In the genomic region with DNA sequence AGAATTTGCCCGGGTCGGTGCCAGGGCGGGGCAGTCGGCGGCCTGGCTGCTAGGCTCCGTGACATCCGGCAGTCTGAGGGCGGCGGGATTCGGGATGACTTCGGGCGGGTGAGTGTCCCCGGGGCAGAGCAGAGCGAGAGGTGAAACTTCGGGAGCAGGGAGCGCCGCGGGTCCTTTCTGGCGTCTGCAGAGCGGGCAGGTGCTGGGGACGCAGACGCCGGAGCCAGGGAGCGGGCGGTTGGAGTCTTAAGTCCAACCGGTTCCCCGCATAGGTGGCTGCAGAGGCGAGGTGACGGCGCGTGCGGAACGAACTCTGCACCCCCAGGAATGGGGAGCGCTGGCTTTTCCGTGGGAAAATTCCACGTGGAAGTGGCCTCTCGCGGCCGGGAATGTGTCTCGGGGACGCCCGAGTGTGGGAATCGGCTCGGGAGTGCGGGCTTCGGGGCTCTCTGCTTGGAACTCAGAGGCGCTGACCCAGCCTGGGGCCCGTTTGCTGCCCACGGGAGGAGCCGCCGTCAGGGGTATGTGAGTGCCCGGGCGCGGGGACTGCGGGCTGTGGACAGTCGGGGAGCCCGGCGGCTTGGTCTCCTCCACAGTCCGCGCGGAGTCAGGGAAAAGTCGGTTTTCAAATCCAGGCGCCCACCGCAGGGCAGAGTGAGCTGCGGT, we compare ENCODE assay signal across 9 cellular contexts. TPM values are rescaled to one million over a fixed set of nuclear protein-coding genes. Genes with fewer than 3 reads are reported as not detected.
DNase-seq lines count a peak whose midpoint lies in the region; ATAC-seq, FAIRE-seq and TF ChIP-seq lines count a peak whose summit lies in the region.
"Had no signal": no experiment of that assay in that cellular context is flagged by ENCODE, and none has a peak within 500 bp of the region (broad histone marks: within the 10 kb centered on the region; RNA-seq: fewer than 3 reads in every experiment).

A gene with protein sequence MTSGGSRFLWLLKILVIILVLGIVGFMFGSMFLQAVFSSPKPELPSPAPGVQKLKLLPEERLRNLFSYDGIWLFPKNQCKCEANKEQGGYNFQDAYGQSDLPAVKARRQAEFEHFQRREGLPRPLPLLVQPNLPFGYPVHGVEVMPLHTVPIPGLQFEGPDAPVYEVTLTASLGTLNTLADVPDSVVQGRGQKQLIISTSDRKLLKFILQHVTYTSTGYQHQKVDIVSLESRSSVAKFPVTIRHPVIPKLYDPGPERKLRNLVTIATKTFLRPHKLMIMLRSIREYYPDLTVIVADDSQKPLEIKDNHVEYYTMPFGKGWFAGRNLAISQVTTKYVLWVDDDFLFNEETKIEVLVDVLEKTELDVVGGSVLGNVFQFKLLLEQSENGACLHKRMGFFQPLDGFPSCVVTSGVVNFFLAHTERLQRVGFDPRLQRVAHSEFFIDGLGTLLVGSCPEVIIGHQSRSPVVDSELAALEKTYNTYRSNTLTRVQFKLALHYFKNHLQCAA (plus strand): TSS at position 71 of the 666 bp plus-strand sequence. CDS start 24 bp downstream, at position 95.

- peaks cover 17% of the 10 kb centered on the region for H3K4me1 ChIP-seq in HepG2 (ENCODE audit: insufficient read depth, low read length)
- peaks cover 0 to 17% (median 7%) of the 10 kb centered on the region in 4 donors for H3K4me1 ChIP-seq in transverse colon

- H3K36me3 ChIP-seq in HepG2 (replicated peaks in 1 of 2; ENCODE audit: control insufficient read depth in 1 of 2, insufficient read depth in 2 of 2, low read length in 2 of 2) (no peaks in the 10 kb centered on the region), transverse colon (no peaks in the 10 kb centered on the region)

- no peak within 1 kb of the TSS for H3K27ac Mint-ChIP-seq in activated naive CD4-positive, alpha-beta T cell treated with anti-CD3 and anti-CD28 coated beads for 36 hours

- no peak for FAIRE-seq in HepG2 (lab: Jason Lieb, UNC)

- peaks cover 10% of the 10 kb centered on the region for H3K9me3 ChIP-seq in HepG2 (ENCODE audit: low read length)
- H3K9me3 ChIP-seq in transverse colon, result no peaks in the 10 kb centered on the region

- no peaks in the 10 kb centered on the region for H4K20me1 ChIP-seq in HepG2 (ENCODE audit: insufficient read depth, low read length)

- H3K27me3 ChIP-seq in HepG2 (ENCODE audit: control insufficient read depth in 1 of 2, insufficient read depth in 2 of 2, low read length in 2 of 2) (peaks cover 13 to 48% of the 10 kb centered on the region in 2 experiments), transverse colon (peaks cover 54% of the 10 kb centered on the region)

- peak within 1 kb of the TSS; percentile 94 for H3K4me2 ChIP-seq in HepG2 (ENCODE audit: low read depth, low read length)

- no peaks in the 10 kb centered on the region for H3K36me3 Mint-ChIP-seq in activated naive CD4-positive, alpha-beta T cell treated with anti-CD3 and anti-CD28 coated beads for 36 hours (ENCODE audit: low read depth)

- 27% methylated on average over 23 of the region's 65 CpGs for WGBS in HepG2 (ENCODE audit: low lambda C conversion rate)
- 14% methylated on average over 48 of the region's 65 CpGs; no CpG with 5 or more reads in 1 of the 2 donors for WGBS in transverse colon (ENCODE audit: low coverage in 1 of 2), 2 donors

- ATAC-seq in HepG2, result peak; percentile 87

- TF ChIP-seq CTCF in HepG2 (CRISPR knock-in tag; IDR thresholded peaks at IDR 0.05), result no peak
- TF ChIP-seq CTCF in transverse colon (IDR thresholded peaks at IDR 0.05), result no peak

- peak within 1 kb of the TSS; percentile 25; the same call in 1 of the 2 replicates for H3K9ac ChIP-seq in HepG2 (ENCODE audit: insufficient read depth, low read depth, low read length)

- TF ChIP-seq EP300 in HepG2 (IDR thresholded peaks at IDR 0.05; ENCODE audit: low read depth in 2 of 2, low read length in 2 of 2) (no peak), HepG2 (CRISPR knock-in tag; IDR thresholded peaks at IDR 0.05; ENCODE audit: borderline replicate concordance) (no peak), transverse colon (IDR thresholded peaks at IDR 0.05; ENCODE audit: low read depth) (no peak)

- peaks cover 9% of the 10 kb centered on the region for H3K4me1 Mint-ChIP-seq in activated naive CD4-positive, alpha-beta T cell treated with anti-CD3 and anti-CD28 coated beads for 36 hours (ENCODE audit: low read depth)

- TF ChIP-seq POLR2A in HepG2 (IDR thresholded peaks at IDR 0.05; ENCODE audit: insufficient read depth in 1 of 2, low read depth in 2 of 2, low read length in 2 of 2), result no peak
- TF ChIP-seq POLR2A in transverse colon (IDR thresholded peaks at IDR 0.05), result peak; percentile 64

- BruUV-seq in HepG2 (replicated peaks; lab: Mats Ljungman, UMichigan), result no TSS peak

- H3K4me3 ChIP-seq in HepG2 (replicated peaks in 1 of 3; ENCODE audit: insufficient read depth in 1 of 3, low read depth in 2 of 3, low read length in 3 of 3) (peak within 1 kb of the TSS; percentile 46 to 73 (median 62)), transverse colon (peak within 1 kb of the TSS; percentile 12 to 53 (median 48))

- peak within 1 kb of the TSS; percentile 45 for H3K4me3 Mint-ChIP-seq in activated naive CD4-positive, alpha-beta T cell treated with anti-CD3 and anti-CD28 coated beads for 36 hours

- CTCF ChIA-PET in activated naive CD4-positive, alpha-beta T cell treated with anti-CD3 and anti-CD28 coated beads for 36 hours (lab: Charles Lee), result no interaction called here
- CTCF ChIA-PET in HepG2 (lab: Yijun Ruan, JAX; ENCODE audit: low intra/inter-chr PET ratio, low total read pairs), result no interaction called here

- in situ Hi-C loops in HepG2 (cut with HindIII; ENCODE audit: extremely low pct_ligation_motif_present, low pct_unique_long_range_greater_than_20kb) (no loop called here), transverse colon (cut with MboI; ENCODE audit: low pct_ligation_motif_present in 1 of 4, low pct_unique_long_range_greater_than_20kb in 1 of 4, low sequenced_read_pairs in 3 of 4) (no loop called here)

- peaks cover 35% of the 10 kb centered on the region for H3K27me3 Mint-ChIP-seq in activated naive CD4-positive, alpha-beta T cell treated with anti-CD3 and anti-CD28 coated beads for 36 hours (ENCODE audit: low read depth)

- H3K27ac ChIP-seq in HepG2 (ENCODE audit: extremely low read length, insufficient read depth, low read length), result no peak within 1 kb of the TSS
- H3K27ac ChIP-seq in transverse colon, result peak within 1 kb of the TSS; percentile 60 to 86 (median 73)

- TF ChIP-seq RAD21 in HepG2 (CRISPR knock-in tag; IDR thresholded peaks at IDR 0.05), result no peak

- no peaks in the 10 kb centered on the region for H3K9me3 Mint-ChIP-seq in activated naive CD4-positive, alpha-beta T cell treated with anti-CD3 and anti-CD28 coated beads for 36 hours

- DNase-seq in activated naive CD4-positive, alpha-beta T cell treated with anti-CD3 and anti-CD28 coated beads for 36 hours, result peak; percentile 39
- no peak for DNase-seq in activated naive CD4-positive, alpha-beta T cell treated with Interleukin-2 at 50 U/mL for 16 hours
- DNase-seq in astrocyte of the hippocampus (ENCODE audit: low read depth, low spot score), result peak; percentile 39
- no peak for DNase-seq in HepG2 (ENCODE audit: low spot score)
- DNase-seq in transverse colon, result peak; percentile 69
- no peak for DNase-seq in NCI-H69 (lab: John Stamatoyannopoulos, UW)
- DNase-seq in DMS79 treated with DMSO at 0.1 percent for 48 hours (lab: John Stamatoyannopoulos, UW), result no peak
- DNase-seq in germinal center (ENCODE audit: low spot score), result no peak
- DNase-seq: SHP77 treated with DMSO at 0.1 percent for 48 hours had no signal

- POLR2A ChIA-PET in HepG2 (lab: Yijun Ruan, JAX), result no interaction called here

- intact Hi-C loops in activated naive CD4-positive, alpha-beta T cell treated with anti-CD3 and anti-CD28 coated beads for 36 hours (cut with micrococcal nuclease), result loop anchor here (10.0 kb wide), 1 partner anchor 58 kb away; no protein-coding TSS in a partner anchor
- intact Hi-C loops in HepG2 (cut with micrococcal nuclease; ENCODE audit: unreplicated experiment), result loop anchor here (5.0 kb wide), 1 partner anchor 66 kb away; no protein-coding TSS in a partner anchor
- intact Hi-C loops in transverse colon (cut with DNase I; ENCODE audit: low total_unique reads), result no loop called here

- H3K79me2 ChIP-seq in HepG2 (ENCODE audit: insufficient read depth, low read length), result no peaks in the 10 kb centered on the region

- H2AFZ ChIP-seq in HepG2 (ENCODE audit: low read length), result no peak within 1 kb of the TSS

TF ChIP-seq in HepG2, 621 proteins besides CTCF, POLR2A, EP300 and RAD21 (continues in another document):
- TF ChIP-seq REPIN1 (CRISPR knock-in tag; IDR thresholded peaks at IDR 0.05; ENCODE audit: borderline replicate concordance, low read depth), result no peak
- TF ChIP-seq HNF4G (IDR thresholded peaks at IDR 0.05; ENCODE audit: borderline replicate concordance, low read depth, low read length), result no peak
- no peak for TF ChIP-seq HNF4G (CRISPR knock-in tag; IDR thresholded peaks at IDR 0.05; ENCODE audit: borderline replicate concordance, low read depth)

RNA-seq across cellular contexts. Expression of the gene that starts here (rescaled TPM):
- total RNA-seq in activated naive CD4-positive, alpha-beta T cell treated with anti-CD3 and anti-CD28 coated beads for 36 hours, result under 1 TPM in 1 of 2 experiments, not detected in 1; 0.02 TPM
- total RNA-seq in HepG2 (2016; rRNA removed; fragmentation: Illumina TruSeq; extraction: Trizol), result not detected in 2 replicates
- total RNA-seq in HepG2 (2016; cell fraction: cytosol; rRNA removed; fragmentation: Illumina TruSeq; extraction: Trizol; ENCODE audit: low read depth), result not detected in 2 replicates
- not detected in 2 replicates for total RNA-seq in HepG2 (2016; cell fraction: insoluble cytoplasmic fraction; rRNA removed; fragmentation: Illumina TruSeq; extraction: Trizol)
- not detected in 2 replicates for total RNA-seq in HepG2 (2016; cell fraction: membrane; rRNA removed; fragmentation: Illumina TruSeq; extraction: Trizol)
- 0.03 and 0.06 TPM in 2 replicates for total RNA-seq in HepG2 (2016; cell fraction: nucleus; rRNA removed; fragmentation: Illumina TruSeq; extraction: Trizol)
- 0.13 TPM in 1 of 2 replicates, not detected in the other for polyA plus RNA-seq in HepG2 (2011; rRNA removed)
- 0.01 and 0.03 TPM in 2 replicates for polyA plus RNA-seq in HepG2 (2011; cell fraction: cytosol; rRNA removed)
- not detected in 2 replicates for polyA plus RNA-seq in HepG2 (2011; cell fraction: nucleus; rRNA removed)
- polyA plus RNA-seq in HepG2 (2012), result not detected in 2 replicates
- not detected in 2 replicates for polyA plus RNA-seq in HepG2 (2016; cell fraction: cytosol; fragmentation: Illumina TruSeq; extraction: Trizol; ENCODE audit: low read depth)
- not detected in 2 replicates for polyA plus RNA-seq in HepG2 (2016; cell fraction: insoluble cytoplasmic fraction; fragmentation: Illumina TruSeq; extraction: Trizol; ENCODE audit: low read depth)
- 0.01 TPM in 1 of 2 replicates, not detected in the other for polyA plus RNA-seq in HepG2 (2016; cell fraction: membrane; fragmentation: Illumina TruSeq; extraction: Trizol; ENCODE audit: low read depth)
- polyA plus RNA-seq in HepG2 (2016; cell fraction: nucleus; fragmentation: Illumina TruSeq; extraction: Trizol; ENCODE audit: insufficient read depth, low read depth), result not detected in 2 replicates
- polyA minus RNA-seq in HepG2 (2011; rRNA and poly(A)+ RNA removed; ENCODE audit: low replicate concordance), result not detected in 2 replicates
- not detected in 2 replicates for polyA minus RNA-seq in HepG2 (2011; cell fraction: cytosol; rRNA and poly(A)+ RNA removed)
- polyA minus RNA-seq in HepG2 (2011; cell fraction: nucleus; rRNA and poly(A)+ RNA removed), result under 0.01 and 0.13 TPM in 2 replicates
- total RNA-seq in transverse colon, result 10 to 100 TPM; 19.8 to 75.9 (median 47.3) TPM

Comparison
In these comparisons a context has a peak if more than half of its experiments do, and no peak if none do; other contexts are left out.
1. RNA of the gene that starts here (total RNA-seq): 19.8 to 75.9 TPM in transverse colon; 0.02 TPM in activated naive CD4-positive, alpha-beta T cell treated with anti-CD3 and anti-CD28 coated beads for 36 hours and 0.03 to 0.06 TPM in HepG2; every median in the first group is over 10 times any median in the second.
2. Peak in DNase-seq in activated naive CD4-positive, alpha-beta T cell treated with anti-CD3 and anti-CD28 coated beads for 36 hours; RNA of the gene not detected or under 1 TPM.
3. Peak in ATAC-seq, H3K4me3 ChIP-seq, H3K9ac ChIP-seq and H3K4me2 ChIP-seq in HepG2; RNA of the gene not detected or under 1 TPM.
4. DNase-seq: peak in astrocyte of the hippocampus (single experiment) and transverse colon (single experiment); none in activated naive CD4-positive, alpha-beta T cell treated with Interleukin-2 at 50 U/mL for 16 hours (single experiment), HepG2 (single experiment), NCI-H69 (single experiment), DMS79 treated with DMSO at 0.1 percent for 48 hours (single experiment) and germinal center (single experiment).